ENCODE assay signal across 13 cellular contexts in the genomic region with DNA sequence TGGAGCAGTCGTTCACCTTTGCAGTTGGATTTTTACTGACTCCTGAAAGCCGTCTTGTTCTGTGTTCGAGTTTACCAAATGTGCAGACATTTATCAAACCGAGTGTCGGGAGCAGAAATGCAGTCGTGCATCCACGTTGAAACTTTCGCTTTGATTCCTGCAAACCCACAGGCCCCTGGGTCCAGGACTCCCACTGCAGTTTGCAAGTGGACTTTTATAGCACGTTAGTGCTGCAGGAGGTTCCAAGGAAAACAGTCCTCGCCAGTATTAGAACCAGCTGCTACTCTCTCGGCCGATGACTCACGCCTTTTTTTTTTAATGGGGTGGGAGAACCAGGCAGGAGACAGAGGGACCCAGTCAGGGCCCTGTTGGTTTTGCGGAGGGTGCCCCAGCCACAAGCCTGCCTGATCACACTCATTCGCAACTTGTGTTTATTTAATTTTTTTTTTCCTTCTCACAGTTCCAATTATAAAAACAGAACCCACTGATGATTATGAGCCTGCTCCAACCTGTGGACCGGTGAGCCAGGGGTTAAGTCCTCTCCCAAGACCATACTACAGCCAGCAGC.
A peak's percentile ranks its signal among the peaks of the same experiment; 100 is the strongest.
DNase-seq lines count a peak whose midpoint lies in the region; ATAC-seq, FAIRE-seq and TF ChIP-seq lines count a peak whose summit lies in the region.
"Had no signal": no experiment of that assay in that cellular context is flagged by ENCODE, and none has a peak within 500 bp of the region (broad histone marks: within the 10 kb centered on the region; RNA-seq: fewer than 3 reads in every experiment).

No MANE protein-coding gene starts in this region.

- H3K9me3 Mint-ChIP-seq in activated naive CD4-positive, alpha-beta T cell treated with anti-CD3 and anti-CD28 coated beads, Interleukin-2, amount 10 ng/mL, durations not matched to agents 7 days and 5 days = no peaks in the 10 kb centered on the region
- H3K9me3 Mint-ChIP-seq in activated naive CD4-positive, alpha-beta T cell treated with anti-CD3 and anti-CD28 coated beads for 36 hours = no peaks in the 10 kb centered on the region

- in situ Hi-C loops in astrocyte of the cerebellum (cut with HindIII; ENCODE audit: low sequenced_read_pairs) (no loop called here), GM13977 (cut with MboI; ENCODE audit: low pct_unique_long_range_greater_than_20kb, low sequenced_read_pairs, unreplicated experiment) (no loop called here)

- no peak for ATAC-seq in GM21381 (IDR thresholded peaks at IDR 0.05; ENCODE audit: unreplicated experiment)
- ATAC-seq in HG03039 (IDR thresholded peaks at IDR 0.05; ENCODE audit: unreplicated experiment) = no peak

- intact Hi-C loops in activated naive CD4-positive, alpha-beta T cell treated with anti-CD3 and anti-CD28 coated beads for 36 hours (cut with micrococcal nuclease) = no loop called here

- H3K4me3 Mint-ChIP-seq in activated naive CD4-positive, alpha-beta T cell treated with anti-CD3 and anti-CD28 coated beads, Interleukin-2, amount 10 ng/mL, durations not matched to agents 7 days and 5 days = no peak overlapping the region
- H3K4me3 Mint-ChIP-seq in activated naive CD4-positive, alpha-beta T cell treated with anti-CD3 and anti-CD28 coated beads for 36 hours = no peak overlapping the region
- H3K4me3 Mint-ChIP-seq: B cell had no signal

- TF ChIP-seq CTCF in astrocyte of the cerebellum (IDR thresholded peaks at IDR 0.05; ENCODE audit: low read depth, low read length, missing control alignments) = no peak
- TF ChIP-seq CTCF in GM13977 (IDR thresholded peaks at IDR 0.05; ENCODE audit: extremely low read depth, insufficient read depth, missing control alignments) = no peak

- FAIRE-seq in urothelium cell line (lab: Jason Lieb, UNC) = no peak

- H3K4me1 Mint-ChIP-seq in activated naive CD4-positive, alpha-beta T cell treated with anti-CD3 and anti-CD28 coated beads, Interleukin-2, amount 10 ng/mL, durations not matched to agents 7 days and 5 days = peaks cover 4% of the 10 kb centered on the region
- peaks cover 5% of the 10 kb centered on the region for H3K4me1 Mint-ChIP-seq in activated naive CD4-positive, alpha-beta T cell treated with anti-CD3 and anti-CD28 coated beads for 36 hours (ENCODE audit: low read depth)

- no peak overlapping the region for H3K4me3 ChIP-seq in astrocyte of the cerebellum (ENCODE audit: low read depth, low read length)
- H3K4me3 ChIP-seq: HAP-1, ovary had no signal

- no peaks in the 10 kb centered on the region for H3K27me3 Mint-ChIP-seq in activated naive CD4-positive, alpha-beta T cell treated with anti-CD3 and anti-CD28 coated beads, Interleukin-2, amount 10 ng/mL, durations not matched to agents 7 days and 5 days
- H3K27me3 Mint-ChIP-seq in activated naive CD4-positive, alpha-beta T cell treated with anti-CD3 and anti-CD28 coated beads for 36 hours (ENCODE audit: low read depth) = no peaks in the 10 kb centered on the region
- H3K27me3 Mint-ChIP-seq: B cell had no signal

- no peak overlapping the region for H3K27ac Mint-ChIP-seq in activated naive CD4-positive, alpha-beta T cell treated with anti-CD3 and anti-CD28 coated beads, Interleukin-2, amount 10 ng/mL, durations not matched to agents 7 days and 5 days
- H3K27ac Mint-ChIP-seq in activated naive CD4-positive, alpha-beta T cell treated with anti-CD3 and anti-CD28 coated beads for 36 hours = no peak overlapping the region
- H3K27ac Mint-ChIP-seq: B cell had no signal

- H3K36me3 Mint-ChIP-seq in activated naive CD4-positive, alpha-beta T cell treated with anti-CD3 and anti-CD28 coated beads, Interleukin-2, amount 10 ng/mL, durations not matched to agents 7 days and 5 days = peaks cover 5% of the 10 kb centered on the region
- peaks cover 12% of the 10 kb centered on the region for H3K36me3 Mint-ChIP-seq in activated naive CD4-positive, alpha-beta T cell treated with anti-CD3 and anti-CD28 coated beads for 36 hours (ENCODE audit: low read depth)

- CTCF ChIA-PET in activated naive CD4-positive, alpha-beta T cell treated with anti-CD3 and anti-CD28 coated beads, Interleukin-2, amount 10 ng/mL, durations not matched to agents 7 days and 5 days (lab: Charles Lee) = no interaction called here
- CTCF ChIA-PET in activated naive CD4-positive, alpha-beta T cell treated with anti-CD3 and anti-CD28 coated beads for 36 hours (lab: Charles Lee) = no interaction called here

- DNase-seq in activated naive CD4-positive, alpha-beta T cell treated with anti-CD3 and anti-CD28 coated beads, Interleukin-2, amount 10 ng/mL, durations not matched to agents 7 days and 5 days = peak; percentile 17
- no peak for DNase-seq in activated naive CD4-positive, alpha-beta T cell treated with anti-CD3 and anti-CD28 coated beads for 36 hours
- DNase-seq in astrocyte of the cerebellum (ENCODE audit: low read depth) = peak; percentile 80
- peak; percentile 76 for DNase-seq in kidney glomerular epithelial cell (lab: John Stamatoyannopoulos, UW)
- DNase-seq in urothelium cell line (ENCODE audit: low spot score) = peak; percentile 91
- no peak for DNase-seq in GM13977 (ENCODE audit: low spot score)
- DNase-seq: hypothalamus, WERI-Rb-1 had no signal

Comparison
In these comparisons a context has a peak if more than half of its experiments do, and no peak if none do; other contexts are left out.
1. DNase-seq: peak in activated naive CD4-positive, alpha-beta T cell treated with anti-CD3 and anti-CD28 coated beads, Interleukin-2, amount 10 ng/mL, durations not matched to agents 7 days and 5 days (single experiment), astrocyte of the cerebellum (single experiment), kidney glomerular epithelial cell (single experiment) and urothelium cell line (single experiment); none in activated naive CD4-positive, alpha-beta T cell treated with anti-CD3 and anti-CD28 coated beads for 36 hours (single experiment) and GM13977 (single experiment).